In genomic region chr2:216563646-216564045, GRCh38 we compare ENCODE assay signal across 19 cellular contexts.
"Had no signal": no experiment of that assay in that cellular context is flagged by ENCODE, and none has a peak within 500 bp of the region (broad histone marks: within the 10 kb centered on the region; RNA-seq: fewer than 3 reads in every experiment).

No MANE protein-coding gene starts in this region.

- H3K27ac Mint-ChIP-seq: natural killer cell treated with Interleukin-12 subunit alpha and Interleukin-12 subunit beta and Interleukin-15 and Interleukin-18, amount 100 ng/mL, for 72 hours had no signal

- H3K27me3 ChIP-seq: heart left ventricle, right lobe of liver, suprapubic skin, thyroid gland, upper lobe of left lung, uterus had no signal

- H3K4me3 ChIP-seq: heart left ventricle, mucosa of descending colon, psoas muscle, right lobe of liver, suprapubic skin, thyroid gland, upper lobe of left lung, uterus had no signal

- DNase-seq: effector memory CD4-positive, alpha-beta T cell; heart left ventricle; hippocampal formation; left colon; mammary epithelial cell; mucosa of descending colon; occipital lobe; psoas muscle; retina; right lobe of liver; stimulated activated CD4-positive, alpha-beta T cell treated with anti-CD3 and anti-CD28 coated beads, Interleukin-2, amount 100 ng/mL, for 24 hours; stimulated activated naive CD4-positive, alpha-beta T cell treated with Interleukin-2 at 50 U/mL for 16 hours; thyroid gland; upper lobe of left lung; uterus had no signal

- H3K36me3 ChIP-seq: heart left ventricle, right lobe of liver, suprapubic skin, thyroid gland, upper lobe of left lung, uterus had no signal

- H3K9me3 ChIP-seq: heart left ventricle, mucosa of descending colon, psoas muscle, right lobe of liver, suprapubic skin, thyroid gland, upper lobe of left lung, uterus had no signal

- H3K36me3 Mint-ChIP-seq: natural killer cell treated with Interleukin-12 subunit alpha and Interleukin-12 subunit beta and Interleukin-15 and Interleukin-18, amount 100 ng/mL, for 72 hours had no signal

- ATAC-seq: left colon; mucosa of descending colon; natural killer cell treated with Interleukin-12 subunit alpha and Interleukin-12 subunit beta and Interleukin-15 and Interleukin-18, amount 100 ng/mL, for 72 hours; psoas muscle; right lobe of liver had no signal

- H3K9me3 Mint-ChIP-seq: central memory CD8-positive, alpha-beta T cell; natural killer cell treated with Interleukin-12 subunit alpha and Interleukin-12 subunit beta and Interleukin-15 and Interleukin-18, amount 100 ng/mL, for 72 hours had no signal

- H3K4me3 Mint-ChIP-seq: central memory CD8-positive, alpha-beta T cell; natural killer cell treated with Interleukin-12 subunit alpha and Interleukin-12 subunit beta and Interleukin-15 and Interleukin-18, amount 100 ng/mL, for 72 hours had no signal

- H3K4me1 ChIP-seq: foreskin keratinocyte, psoas muscle had no signal

- H3K4me1 Mint-ChIP-seq: central memory CD8-positive, alpha-beta T cell had no signal

- H3K27ac ChIP-seq: foreskin keratinocyte, heart left ventricle, psoas muscle, right lobe of liver, suprapubic skin, thyroid gland, upper lobe of left lung, uterus had no signal
